In genomic region chr10:87524296-87524695, GRCh38 we compare ENCODE assay signal across 15 cellular contexts.
"Had no signal": no experiment of that assay in that cellular context is flagged by ENCODE, and none has a peak within 500 bp of the region (broad histone marks: within the 10 kb centered on the region; RNA-seq: fewer than 3 reads in every experiment).

No MANE protein-coding gene starts in this region.

- H3K4me3 ChIP-seq: coronary artery, pancreas, tibial artery had no signal

- H3K9me3 ChIP-seq: pancreas, tibial artery had no signal

- DNase-seq: activated CD4-positive, alpha-beta T cell treated with anti-CD3 and anti-CD28 coated beads for 36 hours; activated CD4-positive, alpha-beta T cell treated with anti-CD3 and anti-CD28 coated beads, Interleukin-2, amount 50 U/mL, for 48 hours; activated naive CD8-positive, alpha-beta T cell treated with anti-CD3 and anti-CD28 coated beads, Interleukin-2, amount 10 ng/mL, durations not matched to agents 7 days and 5 days; activated T-cell treated with anti-CD3 and anti-CD28 coated beads for 4 hours; mammary epithelial cell; naive thymus-derived CD4-positive, alpha-beta T cell; pancreas; stimulated activated CD4-positive, alpha-beta T cell treated with anti-CD3 and anti-CD28 coated beads, Interleukin-2, amount 100 ng/mL, for 24 hours; stimulated activated naive CD4-positive, alpha-beta T cell treated with Interleukin-2 at 50 U/mL for 16 hours; T-cell; tibial artery had no signal

- FAIRE-seq: islet of Langerhans, pancreas had no signal

- ATAC-seq: activated CD4-positive, alpha-beta T cell treated with anti-CD3 and anti-CD28 coated beads for 36 hours; left lobe of liver; naive thymus-derived CD4-positive, alpha-beta T cell; pancreas; T-cell; WTC11 had no signal

- H3K4me1 ChIP-seq: pancreas had no signal

- H3K27ac ChIP-seq: pancreas had no signal

- H3K27me3 ChIP-seq: pancreas, tibial artery had no signal
